23 cellular contexts compared by ENCODE assay signal in the genomic region with DNA sequence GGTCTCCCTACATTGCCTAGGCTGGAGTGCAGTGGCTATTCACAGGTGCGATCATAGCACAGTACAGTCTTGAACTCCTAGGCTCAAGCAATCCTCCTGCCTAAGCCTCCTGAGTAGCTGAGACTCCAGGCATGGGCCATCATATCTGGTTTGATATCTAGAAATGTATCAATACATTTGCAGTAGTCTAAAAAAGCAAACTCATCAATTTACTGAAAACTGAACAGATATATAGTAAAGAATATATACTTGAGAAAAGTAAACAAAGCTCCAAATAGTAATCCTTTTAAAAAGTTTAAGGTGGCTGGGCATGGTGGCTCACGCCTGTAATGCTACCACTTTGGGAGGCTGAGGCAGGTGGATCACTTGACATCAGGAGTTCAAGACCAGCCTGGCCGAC. TPM values are rescaled to one million over a fixed set of nuclear protein-coding genes. Genes with fewer than 3 reads are reported as not detected.
DNase-seq lines count a peak whose midpoint lies in the region; ATAC-seq, FAIRE-seq and TF ChIP-seq lines count a peak whose summit lies in the region.
"Had no signal": no experiment of that assay in that cellular context is flagged by ENCODE, and none has a peak within 500 bp of the region (broad histone marks: within the 10 kb centered on the region; RNA-seq: fewer than 3 reads in every experiment).

No MANE protein-coding gene starts in this region.

- 28% methylated on average over 3 of the region's 3 CpGs for WGBS in HepG2 (ENCODE audit: low lambda C conversion rate)
- WGBS in right lobe of liver (ENCODE audit: insufficient coverage, low coverage, low lambda C conversion rate, missing lambda C conversion rate): 86% methylated on average over 3 of the region's 3 CpGs
- no CpG with 5 or more reads among the region's 3 CpGs for WGBS in IMR-90 (ENCODE audit: extremely low coverage in 2 of 2, insufficient read length in 1 of 2), 2 experiments

- CTCF ChIA-PET in HepG2 (lab: Yijun Ruan, JAX; ENCODE audit: low intra/inter-chr PET ratio, low total read pairs) (no interaction called here), IMR-90 (lab: Yijun Ruan, JAX) (no interaction called here)

- H3K18ac ChIP-seq in IMR-90 (ENCODE audit: low read depth, low read length): no peak overlapping the region

- H4K5ac ChIP-seq in IMR-90 (ENCODE audit: low read depth, low read length): no peak overlapping the region

- POLR2A ChIA-PET in HepG2 (lab: Yijun Ruan, JAX) (no interaction called here), IMR-90 (lab: Charles Lee; ENCODE audit: unreplicated experiment) (no interaction called here)

- H3K9me3 ChIP-seq in HepG2 (ENCODE audit: low read length): no peaks in the 10 kb centered on the region
- H3K9me3 ChIP-seq in right lobe of liver: no peaks in the 10 kb centered on the region
- no peaks in the 10 kb centered on the region for H3K9me3 ChIP-seq in IMR-90 (ENCODE audit: control insufficient read depth, insufficient read depth, low read length)
- H3K9me3 ChIP-seq: BLaER1 treated with 17β-estradiol and CSF1 and Interleukin-3, amounts not matched to agents 10 nM and 100 nM; Caco-2 had no signal

- no peak overlapping the region for H2AK5ac ChIP-seq in IMR-90 (ENCODE audit: low read depth, low read length)

- H3K27me3 Mint-ChIP-seq in chondrocyte (ENCODE audit: low read depth): peaks cover 2% of the 10 kb centered on the region
- H3K27me3 Mint-ChIP-seq in stimulated activated naive CD8-positive, alpha-beta T cell treated with anti-CD3 and anti-CD28 coated beads, Interleukin-15, amount 100 ng/mL, for 72 hours: no peaks in the 10 kb centered on the region
- H3K27me3 Mint-ChIP-seq: CD4-positive, alpha-beta T cell had no signal

- H2BK120ac ChIP-seq in IMR-90 (ENCODE audit: low read depth, low read length): no peak overlapping the region

- H3K36me3 Mint-ChIP-seq in chondrocyte (ENCODE audit: low read depth): peaks cover 1% of the 10 kb centered on the region
- H3K36me3 Mint-ChIP-seq: CD8-positive, alpha-beta T cell had no signal

- no peak overlapping the region for H3K4me2 ChIP-seq in HepG2 (ENCODE audit: low read depth, low read length)
- no peak overlapping the region for H3K4me2 ChIP-seq in IMR-90 (ENCODE audit: low read depth, low read length)
- H3K4me2 ChIP-seq: BLaER1 treated with 17β-estradiol and CSF1 and Interleukin-3, amounts not matched to agents 10 nM and 100 nM had no signal

- no peaks in the 10 kb centered on the region for H4K20me1 ChIP-seq in HepG2 (ENCODE audit: insufficient read depth, low read length)
- H4K20me1 ChIP-seq in IMR-90 (ENCODE audit: insufficient read depth, low read length): no peaks in the 10 kb centered on the region
- H4K20me1 ChIP-seq: BLaER1 treated with 17β-estradiol and CSF1 and Interleukin-3, amounts not matched to agents 10 nM and 100 nM had no signal

- no peaks in the 10 kb centered on the region for H3K27me3 ChIP-seq in HepG2 (ENCODE audit: control insufficient read depth in 1 of 2, insufficient read depth in 2 of 2, low read length in 2 of 2)
- no peaks in the 10 kb centered on the region for H3K27me3 ChIP-seq in right lobe of liver
- H3K27me3 ChIP-seq in IMR-90 (ENCODE audit: control insufficient read depth, insufficient read depth, low read length): no peaks in the 10 kb centered on the region
- H3K27me3 ChIP-seq: BLaER1 treated with 17β-estradiol and CSF1 and Interleukin-3, amounts not matched to agents 10 nM and 100 nM had no signal

- H3K9ac ChIP-seq in HepG2 (ENCODE audit: insufficient read depth, low read depth, low read length): no peak overlapping the region
- H3K9ac ChIP-seq in IMR-90 (ENCODE audit: low read depth, low read length): no peak overlapping the region
- H3K9ac ChIP-seq: BLaER1 treated with 17β-estradiol and CSF1 and Interleukin-3, amounts not matched to agents 10 nM and 100 nM had no signal

- H2BK15ac ChIP-seq in IMR-90 (ENCODE audit: low read depth, low read length): no peak overlapping the region

- H3K4me1 ChIP-seq in HepG2 (ENCODE audit: insufficient read depth, low read length) (no peaks in the 10 kb centered on the region), right lobe of liver (peaks cover 0 to 4% (median 2%) of the 10 kb centered on the region in 4 donors), IMR-90 (ENCODE audit: control insufficient read depth, insufficient read depth, low read length) (no peaks in the 10 kb centered on the region)
- H3K4me1 ChIP-seq: Caco-2 had no signal

- H3K27ac Mint-ChIP-seq in chondrocyte (ENCODE audit: unreplicated experiment): no peak overlapping the region
- no peak overlapping the region for H3K27ac Mint-ChIP-seq in stimulated activated naive CD8-positive, alpha-beta T cell treated with anti-CD3 and anti-CD28 coated beads, Interleukin-15, amount 100 ng/mL, for 72 hours
- H3K27ac Mint-ChIP-seq: B cell; CD4-positive, alpha-beta T cell; CD8-positive, alpha-beta T cell had no signal

- H2BK5ac ChIP-seq in IMR-90 (ENCODE audit: low read depth, low read length, poor library complexity, severe bottlenecking): no peak overlapping the region

- H3K14ac ChIP-seq in IMR-90 (replicated peaks; ENCODE audit: low read depth, low read length): no peak overlapping the region

- H2AFZ ChIP-seq in HepG2 (ENCODE audit: low read length) (no peak overlapping the region), IMR-90 (replicated peaks; ENCODE audit: low read length, poor library complexity) (no peak overlapping the region)

- H3K36me3 ChIP-seq in HepG2 (replicated peaks in 1 of 2; ENCODE audit: control insufficient read depth in 1 of 2, insufficient read depth in 2 of 2, low read length in 2 of 2) (no peaks in the 10 kb centered on the region), right lobe of liver (no peaks in the 10 kb centered on the region), IMR-90 (ENCODE audit: control insufficient read depth, insufficient read depth, low read length) (no peaks in the 10 kb centered on the region)
- H3K36me3 ChIP-seq: BLaER1 treated with 17β-estradiol and CSF1 and Interleukin-3, amounts not matched to agents 10 nM and 100 nM had no signal

- H4K8ac ChIP-seq in IMR-90 (ENCODE audit: low read depth in 2 of 2, low read length in 2 of 2): no peak overlapping the region

- no peaks in the 10 kb centered on the region for H3K79me2 ChIP-seq in HepG2 (ENCODE audit: insufficient read depth, low read length)

- no peak overlapping the region for H2BK20ac ChIP-seq in IMR-90 (ENCODE audit: low read depth, low read length)

- no peaks in the 10 kb centered on the region for H3K4me1 Mint-ChIP-seq in chondrocyte (ENCODE audit: low read depth)
- no peaks in the 10 kb centered on the region for H3K4me1 Mint-ChIP-seq in stimulated activated naive CD8-positive, alpha-beta T cell treated with anti-CD3 and anti-CD28 coated beads, Interleukin-15, amount 100 ng/mL, for 72 hours
- H3K4me1 Mint-ChIP-seq: B cell had no signal

- H3K27ac ChIP-seq in HepG2 (ENCODE audit: extremely low read length, insufficient read depth, low read length) (no peak overlapping the region), right lobe of liver (no peak overlapping the region), IMR-90 (ENCODE audit: insufficient read depth, low read length) (no peak overlapping the region)
- H3K27ac ChIP-seq: BLaER1 treated with 17β-estradiol and CSF1 and Interleukin-3, amounts not matched to agents 10 nM and 100 nM; C4-2B had no signal

- dilution Hi-C loops in IMR-90 (cut with HindIII; ENCODE audit: low sequenced_read_pairs, unreplicated experiment): no loop called here

- H3K4ac ChIP-seq in IMR-90 (ENCODE audit: low read depth, low read length): no peak overlapping the region

- no peak overlapping the region for H4K91ac ChIP-seq in IMR-90 (ENCODE audit: insufficient read depth, low read depth, low read length)

- TF ChIP-seq RAD21 in HepG2 (CRISPR knock-in tag; IDR thresholded peaks at IDR 0.05) (no peak), IMR-90 (IDR thresholded peaks at IDR 0.05; ENCODE audit: low read length) (no peak)

- in situ Hi-C loops in HepG2 (cut with HindIII; ENCODE audit: extremely low pct_ligation_motif_present, low pct_unique_long_range_greater_than_20kb) (no loop called here), IMR-90 (cut with MboI; ENCODE audit: low sequenced_read_pairs) (no loop called here)

- no peak overlapping the region for H2AK9ac ChIP-seq in IMR-90 (replicated peaks; ENCODE audit: low read depth, low read length, poor library complexity)

- FAIRE-seq in HepG2 (lab: Jason Lieb, UNC): no peak
- FAIRE-seq: A204.1, D721Med, G401.6, GM12891, GM19239 had no signal

- H3K4me3 Mint-ChIP-seq in chondrocyte (ENCODE audit: unreplicated experiment): no peak overlapping the region
- no peak overlapping the region for H3K4me3 Mint-ChIP-seq in stimulated activated naive CD8-positive, alpha-beta T cell treated with anti-CD3 and anti-CD28 coated beads, Interleukin-15, amount 100 ng/mL, for 72 hours
- H3K4me3 Mint-ChIP-seq: B cell; CD4-positive, alpha-beta T cell; CD8-positive, alpha-beta T cell had no signal

- TF ChIP-seq EP300 in HepG2 (IDR thresholded peaks at IDR 0.05; ENCODE audit: low read depth in 2 of 2, low read length in 2 of 2): no peak
- no peak for TF ChIP-seq EP300 in HepG2 (CRISPR knock-in tag; IDR thresholded peaks at IDR 0.05; ENCODE audit: borderline replicate concordance)

- BruUV-seq in HepG2 (replicated peaks; lab: Mats Ljungman, UMichigan): no TSS peak
- BruUV-seq in IMR-90 (replicated peaks; lab: Mats Ljungman, UMichigan): no TSS peak

- H3K9me1 ChIP-seq in IMR-90 (ENCODE audit: insufficient read depth, low read length): no peaks in the 10 kb centered on the region

- intact Hi-C loops in HepG2 (cut with micrococcal nuclease; ENCODE audit: unreplicated experiment) (no loop called here), right lobe of liver (cut with DNase I) (no loop called here), IMR-90 (cut with micrococcal nuclease) (no loop called here)

- no peak for ATAC-seq in HepG2
- ATAC-seq in right lobe of liver: no peak
- no peak for ATAC-seq in IMR-90 (ENCODE audit: low read depth)
- no peak for ATAC-seq in stimulated activated naive CD8-positive, alpha-beta T cell treated with anti-CD3 and anti-CD28 coated beads, Interleukin-15, amount 100 ng/mL, for 72 hours
- ATAC-seq: CD8-positive, alpha-beta T cell had no signal

- DNase-seq in HepG2 (ENCODE audit: low spot score): no peak
- DNase-seq in right lobe of liver: no peak
- DNase-seq in IMR-90: no peak
- DNase-seq in chondrocyte (ENCODE audit: low spot score): peak; percentile 10
- no peak for DNase-seq in hippocampal formation (lab: John Stamatoyannopoulos, UW)
- DNase-seq in stimulated activated naive CD8-positive, alpha-beta T cell treated with anti-CD3 and anti-CD28 coated beads, Interleukin-15, amount 100 ng/mL, for 72 hours: no peak
- DNase-seq in NOMO-1 treated with dmso at 0.1 percent for 144 hours (lab: John Stamatoyannopoulos, UW; ENCODE audit: unreplicated experiment): no peak
- DNase-seq: 8988T; AML-193; Caco-2; Calu3; CD4-positive, alpha-beta T cell; CD8-positive, alpha-beta T cell; DMS79 treated with DMSO at 0.1 percent for 48 hours; GF-D8 had no signal

- H3K23ac ChIP-seq in IMR-90 (ENCODE audit: low read depth, low read length): no peak overlapping the region; the same call in 1 of the 2 replicates

- TF ChIP-seq CTCF in HepG2 (CRISPR knock-in tag; IDR thresholded peaks at IDR 0.05) (no peak), right lobe of liver (IDR thresholded peaks at IDR 0.05) (no peak), IMR-90 (conservative IDR thresholded peaks at IDR 0.05; ENCODE audit: low read depth, low read length) (no peak), chondrocyte (IDR thresholded peaks at IDR 0.05) (no peak)

- no peak overlapping the region for H3K4me3 ChIP-seq in HepG2 (replicated peaks in 1 of 3; ENCODE audit: insufficient read depth in 1 of 3, low read depth in 2 of 3, low read length in 3 of 3)
- H3K4me3 ChIP-seq in right lobe of liver: no peak overlapping the region
- H3K4me3 ChIP-seq in IMR-90 (ENCODE audit: insufficient read depth, low read depth, low read length): no peak overlapping the region
- H3K4me3 ChIP-seq: BLaER1 treated with 17β-estradiol and CSF1 and Interleukin-3, amounts not matched to agents 10 nM and 100 nM had no signal

- peaks cover 6% of the 10 kb centered on the region for H3K9me3 Mint-ChIP-seq in chondrocyte (ENCODE audit: low read depth)
- H3K9me3 Mint-ChIP-seq in stimulated activated naive CD8-positive, alpha-beta T cell treated with anti-CD3 and anti-CD28 coated beads, Interleukin-15, amount 100 ng/mL, for 72 hours: peaks cover 0 to 5% of the 10 kb centered on the region in 2 donors
- H3K9me3 Mint-ChIP-seq: CD4-positive, alpha-beta T cell; CD8-positive, alpha-beta T cell had no signal

- TF ChIP-seq POLR2A in HepG2 (IDR thresholded peaks at IDR 0.05; ENCODE audit: insufficient read depth in 1 of 2, low read depth in 2 of 2, low read length in 2 of 2) (no peak), right lobe of liver (IDR thresholded peaks at IDR 0.05) (no peak), IMR-90 (IDR thresholded peaks at IDR 0.05; ENCODE audit: low read depth, low read length) (no peak)

- H3K56ac ChIP-seq in IMR-90 (ENCODE audit: extremely low read depth, insufficient read depth, low read length): no peak overlapping the region

- no peaks in the 10 kb centered on the region for H3K79me1 ChIP-seq in IMR-90 (ENCODE audit: low read depth in 1 of 2, low read length in 2 of 2)

RNA-seq across cellular contexts. Expression of a gene that starts 57.1 kb away (rescaled TPM):
- 14.4 and 22.9 TPM in 2 replicates for total RNA-seq in HepG2 (2016; rRNA removed; fragmentation: Illumina TruSeq; extraction: Trizol)
- total RNA-seq in HepG2 (2016; cell fraction: cytosol; rRNA removed; fragmentation: Illumina TruSeq; extraction: Trizol; ENCODE audit: low read depth): 27.0 and 27.7 TPM in 2 replicates
- 14.4 and 19.1 TPM in 2 replicates for total RNA-seq in HepG2 (2016; cell fraction: insoluble cytoplasmic fraction; rRNA removed; fragmentation: Illumina TruSeq; extraction: Trizol)
- total RNA-seq in HepG2 (2016; cell fraction: membrane; rRNA removed; fragmentation: Illumina TruSeq; extraction: Trizol): 17.0 and 21.9 TPM in 2 replicates
- 48.1 and 51.6 TPM in 2 replicates for total RNA-seq in HepG2 (2016; cell fraction: nucleus; rRNA removed; fragmentation: Illumina TruSeq; extraction: Trizol)
- polyA plus RNA-seq in HepG2 (2011; rRNA removed): 7.1 and 7.5 TPM in 2 replicates
- 4.1 and 6.3 TPM in 2 replicates for polyA plus RNA-seq in HepG2 (2011; cell fraction: cytosol; rRNA removed)
- 15.2 and 17.5 TPM in 2 replicates for polyA plus RNA-seq in HepG2 (2011; cell fraction: nucleus; rRNA removed)
- 11.9 and 12.7 TPM in 2 replicates for polyA plus RNA-seq in HepG2 (2012)
- 0.25 and 0.36 TPM in 2 replicates for polyA plus RNA-seq in HepG2 (2016; cell fraction: cytosol; fragmentation: Illumina TruSeq; extraction: Trizol; ENCODE audit: low read depth)
- 5.8 and 7.4 TPM in 2 replicates for polyA plus RNA-seq in HepG2 (2016; cell fraction: insoluble cytoplasmic fraction; fragmentation: Illumina TruSeq; extraction: Trizol; ENCODE audit: low read depth)
- polyA plus RNA-seq in HepG2 (2016; cell fraction: membrane; fragmentation: Illumina TruSeq; extraction: Trizol; ENCODE audit: low read depth): 0.54 and 1.00 TPM in 2 replicates
- polyA plus RNA-seq in HepG2 (2016; cell fraction: nucleus; fragmentation: Illumina TruSeq; extraction: Trizol; ENCODE audit: insufficient read depth, low read depth): 14.9 and 20.0 TPM in 2 replicates
- polyA minus RNA-seq in HepG2 (2011; rRNA and poly(A)+ RNA removed; ENCODE audit: low replicate concordance): 22.0 and 25.5 TPM in 2 replicates
- polyA minus RNA-seq in HepG2 (2011; cell fraction: cytosol; rRNA and poly(A)+ RNA removed): 17.4 and 19.6 TPM in 2 replicates
- polyA minus RNA-seq in HepG2 (2011; cell fraction: nucleus; rRNA and poly(A)+ RNA removed): 87.2 and 102 TPM in 2 replicates
- 10 to 100 TPM; 20.6 to 32.0 (median 29.9) TPM for total RNA-seq in right lobe of liver
- 23.3 and 24.4 TPM in 2 replicates for total RNA-seq in IMR-90 (2012; rRNA removed)
- polyA plus RNA-seq in IMR-90 (2012; rRNA removed): 7.3 and 8.0 TPM in 2 replicates
- 2.7 and 3.6 TPM in 2 replicates for polyA plus RNA-seq in IMR-90 (2012; cell fraction: cytosol; rRNA removed)
- 6.6 and 24.9 TPM in 2 replicates for polyA plus RNA-seq in IMR-90 (2012; cell fraction: nucleus; rRNA removed; ENCODE audit: low replicate concordance)
- 52.0 to 70.1 TPM (median 56.6 TPM) in 3 replicates for total RNA-seq in chondrocyte
